Comparison of ENCODE assay signal across 13 cellular contexts in the genomic region with DNA sequence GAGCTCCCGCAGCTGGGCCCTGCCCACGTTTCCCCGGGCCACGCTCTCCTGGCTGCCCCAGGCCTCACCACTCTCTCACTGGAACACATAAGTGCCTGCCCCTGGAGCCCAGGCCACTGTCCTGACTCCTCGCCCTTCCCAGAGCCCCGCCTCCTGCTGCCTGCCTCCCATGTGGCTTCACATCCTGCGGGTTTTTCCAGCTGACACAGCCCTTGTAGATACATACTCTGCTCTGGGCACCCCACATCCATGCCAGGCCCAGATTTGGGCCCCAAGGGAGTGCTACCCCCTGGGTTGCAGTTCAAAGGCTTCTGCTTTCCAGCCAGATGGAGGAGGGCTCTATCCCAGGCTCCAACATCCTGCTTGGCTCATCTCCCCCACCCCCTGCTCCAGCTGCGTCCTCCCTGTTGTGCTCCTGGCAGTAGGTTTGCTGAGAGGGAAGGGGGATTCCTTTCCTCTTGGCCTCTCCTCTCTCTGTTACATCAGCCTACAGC.
DNase-seq lines count a peak whose midpoint lies in the region; ATAC-seq, FAIRE-seq and TF ChIP-seq lines count a peak whose summit lies in the region.
"Had no signal": no experiment of that assay in that cellular context is flagged by ENCODE, and none has a peak within 500 bp of the region (broad histone marks: within the 10 kb centered on the region; RNA-seq: fewer than 3 reads in every experiment).

No MANE protein-coding gene starts in this region.

- peaks cover 13 to 98% (median 75%) of the 10 kb centered on the region in 12 donors for H3K4me1 ChIP-seq in heart left ventricle
- H3K4me1 ChIP-seq in parathyroid adenoma: peaks cover 16% of the 10 kb centered on the region
- H3K4me1 ChIP-seq in suprapubic skin: peaks cover 25% of the 10 kb centered on the region
- H3K4me1 ChIP-seq: colonic mucosa had no signal

- WGBS in heart left ventricle, 4 donors: 5 to 23% (median 13%) methylated on average over 8 of the region's 8 CpGs
- WGBS in suprapubic skin: 17% methylated on average over 2 of the region's 8 CpGs

- no peak for FAIRE-seq in GM19239 (lab: Jason Lieb, UNC)
- FAIRE-seq: G401.6 had no signal

- H3K9ac ChIP-seq in parathyroid adenoma: peak overlapping the region; percentile 2

- peak overlapping the region; percentile 23 for H3K4me2 ChIP-seq in parathyroid adenoma (ENCODE audit: low read length)

- H3K27ac ChIP-seq in heart left ventricle: peak overlapping the region in 10 of 12 donors; percentile 15 to 80 (median 42)
- H3K27ac ChIP-seq in parathyroid adenoma: no peak overlapping the region
- no peak overlapping the region for H3K27ac ChIP-seq in suprapubic skin
- H3K27ac ChIP-seq: colonic mucosa, thyroid gland had no signal

- TF ChIP-seq POLR2A in heart left ventricle (IDR thresholded peaks at IDR 0.05) (no peak), suprapubic skin (IDR thresholded peaks at IDR 0.05) (no peak)

- H2AFZ ChIP-seq in parathyroid adenoma: peak overlapping the region; percentile 14

- TF ChIP-seq CTCF in heart left ventricle (IDR thresholded peaks at IDR 0.05): no peak
- no peak for TF ChIP-seq CTCF in parathyroid adenoma (IDR thresholded peaks at IDR 0.05)
- no peak for TF ChIP-seq CTCF in suprapubic skin (IDR thresholded peaks at IDR 0.05)

- H3K4me3 ChIP-seq in heart left ventricle: no peak overlapping the region
- no peak overlapping the region for H3K4me3 ChIP-seq in parathyroid adenoma (ENCODE audit: low read depth, low read length)
- H3K4me3 ChIP-seq in suprapubic skin: no peak overlapping the region
- H3K4me3 ChIP-seq: colonic mucosa, thyroid gland had no signal

- DNase-seq in H4 (ENCODE audit: low spot score) (peak; percentile 30), SK-N-DZ (ENCODE audit: low spot score) (peak; percentile 63), heart left ventricle (peak; percentile 72 to 87 (median 82)), suprapubic skin (ENCODE audit: low spot score in 2 of 2) (no peak), GM19239 (ENCODE audit: insufficient read length, low spot score) (no peak), T-helper 2 cell (no peak)
- DNase-seq: colonic mucosa; stimulated activated CD4-positive, alpha-beta T cell treated with anti-CD3 and anti-CD28 coated beads, Interleukin-1b, Interleukin-23, amount 100 ng/mL, for 48 hours had no signal

- no peaks in the 10 kb centered on the region for H3K9me3 ChIP-seq in heart left ventricle
- no peaks in the 10 kb centered on the region for H3K9me3 ChIP-seq in parathyroid adenoma (ENCODE audit: control insufficient read depth, low read length)
- H3K9me3 ChIP-seq in suprapubic skin: no peaks in the 10 kb centered on the region
- H3K9me3 ChIP-seq: colonic mucosa, thyroid gland had no signal

- ATAC-seq in heart left ventricle: peak; percentile 49 to 76 (median 70)
- ATAC-seq in HG02884 (IDR thresholded peaks at IDR 0.05; ENCODE audit: unreplicated experiment): no peak
- ATAC-seq: left colon had no signal

- peaks cover 51% of the 10 kb centered on the region for H3K79me2 ChIP-seq in parathyroid adenoma

- TF ChIP-seq EP300 in suprapubic skin (IDR thresholded peaks at IDR 0.05): no peak

- H3K36me3 ChIP-seq in heart left ventricle (no peaks in the 10 kb centered on the region), parathyroid adenoma (ENCODE audit: control insufficient read depth, insufficient read depth, low read length) (no peaks in the 10 kb centered on the region), suprapubic skin (no peaks in the 10 kb centered on the region)
- H3K36me3 ChIP-seq: colonic mucosa, thyroid gland had no signal

- intact Hi-C loops in heart left ventricle (cut with DNase I): loop anchor here (2.0 to 10.0 kb wide), 5 partner anchors 63 to 667 kb away; no protein-coding TSS in a partner anchor

- H3K27me3 ChIP-seq in heart left ventricle: no peaks in the 10 kb centered on the region
- no peaks in the 10 kb centered on the region for H3K27me3 ChIP-seq in parathyroid adenoma (ENCODE audit: control insufficient read depth, insufficient read depth, low read length)
- H3K27me3 ChIP-seq in suprapubic skin: no peaks in the 10 kb centered on the region
- H3K27me3 ChIP-seq: colonic mucosa, thyroid gland had no signal

Comparison
In these comparisons a context has a peak if more than half of its experiments do, and no peak if none do; other contexts are left out.
1. DNase-seq: peak in H4 (single experiment), SK-N-DZ (single experiment) and heart left ventricle (5 of 5); none in suprapubic skin (0 of 2), GM19239 (single experiment) and T-helper 2 cell (0 of 5).
2. H3K27ac ChIP-seq: peak in heart left ventricle (10 of 12); none in parathyroid adenoma (single experiment) and suprapubic skin (single experiment).